ENCODE assay signal across 22 cellular contexts in the genomic region with DNA sequence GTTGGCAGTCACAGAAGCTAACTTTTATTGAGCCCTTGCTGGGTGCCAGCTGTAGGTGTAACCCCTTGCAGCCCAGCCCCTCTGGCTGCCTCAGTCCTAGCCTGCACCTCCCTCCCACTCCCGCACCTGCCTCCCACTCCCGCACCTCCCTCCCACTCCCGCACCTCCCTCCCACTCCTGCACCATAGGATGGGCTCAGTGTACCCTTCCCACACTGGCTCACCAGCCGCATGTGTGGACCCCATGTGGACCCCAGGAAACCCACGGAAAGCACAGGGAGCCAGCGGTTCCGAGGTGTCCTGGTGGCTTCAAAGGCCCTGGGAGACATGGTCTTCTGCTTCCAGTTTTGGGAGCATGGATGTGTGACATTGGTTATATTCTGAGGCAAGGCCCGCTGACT.
"Had no signal": no experiment of that assay in that cellular context is flagged by ENCODE, and none has a peak within 500 bp of the region (broad histone marks: within the 10 kb centered on the region; RNA-seq: fewer than 3 reads in every experiment).

No MANE protein-coding gene starts in this region.

- H3K4me1 Mint-ChIP-seq: naive thymus-derived CD8-positive, alpha-beta T cell; stimulated activated naive B cell treated with anti-CD40 and anti-IgM and Interleukin-4, amounts not matched to agents 10 μg/mL and 1 μg/mL and 100 μg/mL, for 72 hours had no signal

- H3K36me3 Mint-ChIP-seq: naive thymus-derived CD8-positive, alpha-beta T cell; natural killer cell treated with Interleukin-12 subunit alpha and Interleukin-12 subunit beta and Interleukin-15 and Interleukin-18, amount 100 ng/mL, for 72 hours; stimulated activated naive B cell treated with anti-CD40 and anti-IgM and Interleukin-4, amounts not matched to agents 10 μg/mL and 1 μg/mL and 100 μg/mL, for 72 hours had no signal

- DNase-seq: naive thymus-derived CD8-positive, alpha-beta T cell; nephron progenitor cell; occipital lobe; ovary; psoas muscle; right lobe of liver; sigmoid colon; small intestine; stimulated activated CD4-positive, alpha-beta T cell treated with anti-CD3 and anti-CD28 coated beads, Interleukin-15, amount 100 ng/mL, for 24 hours; stimulated activated CD4-positive, alpha-beta T cell treated with anti-CD3 and anti-CD28 coated beads, Interleukin-4, amount 100 ng/mL, for 1 hour; stimulated activated CD4-positive, alpha-beta T cell treated with anti-CD3 and anti-CD28 coated beads, Interleukin-4, amount 100 ng/mL, for 4 hours; stimulated activated CD8-positive, alpha-beta memory T cell treated with anti-CD3 and anti-CD28 coated beads, Interleukin-4, amount 100 ng/mL, for 48 hours; stimulated activated naive B cell treated with anti-CD40 and anti-IgM and Interleukin-4, amounts not matched to agents 10 μg/mL and 1 μg/mL and 100 μg/mL, for 72 hours; stimulated activated naive CD4-positive, alpha-beta T cell treated with Interleukin-2 at 50 U/mL for 16 hours; stomach; thyroid gland; trophoblast cell; upper lobe of left lung had no signal

- H3K4me3 Mint-ChIP-seq: naive thymus-derived CD8-positive, alpha-beta T cell; natural killer cell treated with Interleukin-12 subunit alpha and Interleukin-12 subunit beta and Interleukin-15 and Interleukin-18, amount 100 ng/mL, for 72 hours; nephron progenitor cell; neural crest cell; stimulated activated naive B cell treated with anti-CD40 and anti-IgM and Interleukin-4, amounts not matched to agents 10 μg/mL and 1 μg/mL and 100 μg/mL, for 72 hours; stimulated activated naive CD8-positive, alpha-beta T cell treated with anti-CD3 and anti-CD28 coated beads, Interleukin-15, Interleukin-2, amounts not matched to agents 100 ng/mL and 50 ng/mL, for 24 hours had no signal

- H3K27ac Mint-ChIP-seq: naive thymus-derived CD8-positive, alpha-beta T cell; natural killer cell treated with Interleukin-12 subunit alpha and Interleukin-12 subunit beta and Interleukin-15 and Interleukin-18, amount 100 ng/mL, for 72 hours; nephron progenitor cell; progenitor cell of endocrine pancreas; stimulated activated naive B cell treated with anti-CD40 and anti-IgM and Interleukin-4, amounts not matched to agents 10 μg/mL and 1 μg/mL and 100 μg/mL, for 72 hours; stimulated activated naive CD8-positive, alpha-beta T cell treated with anti-CD3 and anti-CD28 coated beads, Interleukin-15, Interleukin-2, amounts not matched to agents 100 ng/mL and 50 ng/mL, for 24 hours had no signal

- H3K27me3 Mint-ChIP-seq: stimulated activated naive CD8-positive, alpha-beta T cell treated with anti-CD3 and anti-CD28 coated beads, Interleukin-15, Interleukin-2, amounts not matched to agents 100 ng/mL and 50 ng/mL, for 24 hours had no signal

- H3K9me3 Mint-ChIP-seq: naive thymus-derived CD8-positive, alpha-beta T cell; natural killer cell treated with Interleukin-12 subunit alpha and Interleukin-12 subunit beta and Interleukin-15 and Interleukin-18, amount 100 ng/mL, for 72 hours; nephron progenitor cell; neural crest cell; stimulated activated naive B cell treated with anti-CD40 and anti-IgM and Interleukin-4, amounts not matched to agents 10 μg/mL and 1 μg/mL and 100 μg/mL, for 72 hours; stimulated activated naive CD8-positive, alpha-beta T cell treated with anti-CD3 and anti-CD28 coated beads, Interleukin-15, Interleukin-2, amounts not matched to agents 100 ng/mL and 50 ng/mL, for 24 hours had no signal

- ATAC-seq: naive thymus-derived CD8-positive, alpha-beta T cell; natural killer cell treated with Interleukin-12 subunit alpha and Interleukin-12 subunit beta and Interleukin-15 and Interleukin-18, amount 100 ng/mL, for 72 hours; psoas muscle; right lobe of liver; stimulated activated naive B cell treated with anti-CD40 and anti-IgM and Interleukin-4, amounts not matched to agents 10 μg/mL and 1 μg/mL and 100 μg/mL, for 72 hours had no signal
